ENCODE assay signal across 16 cellular contexts in genomic region chr6:70281923-70282902, GRCh38. TPM values are rescaled to one million over a fixed set of nuclear protein-coding genes. Genes with fewer than 3 reads are reported as not detected.
DNase-seq lines count a peak whose midpoint lies in the region; ATAC-seq, FAIRE-seq and TF ChIP-seq lines count a peak whose summit lies in the region.
"Had no signal": no experiment of that assay in that cellular context is flagged by ENCODE, and none has a peak within 500 bp of the region (broad histone marks: within the 10 kb centered on the region; RNA-seq: fewer than 3 reads in every experiment).

No MANE protein-coding gene starts in this region.

- H3K27me3 Mint-ChIP-seq in type B pancreatic cell = peaks cover 52% of the 10 kb centered on the region

- H3K27me3 ChIP-seq in heart right ventricle = peaks cover 0 to 53% (median 36%) of the 10 kb centered on the region in 7 donors

- H3K9me3 ChIP-seq in heart right ventricle = no peaks in the 10 kb centered on the region

- H3K4me1 Mint-ChIP-seq in type B pancreatic cell (ENCODE audit: unreplicated experiment) = no peaks in the 10 kb centered on the region
- H3K4me1 Mint-ChIP-seq: activated naive CD4-positive, alpha-beta T cell treated with anti-CD3 and anti-CD28 coated beads, Interleukin-2, amount 50 U/mL, for 24 hours had no signal

- H3K36me3 Mint-ChIP-seq in type B pancreatic cell = no peaks in the 10 kb centered on the region
- H3K36me3 Mint-ChIP-seq: activated naive CD4-positive, alpha-beta T cell treated with anti-CD3 and anti-CD28 coated beads, Interleukin-2, amount 50 U/mL, for 24 hours; stimulated activated naive B cell treated with anti-CD40 and anti-IgM and Interleukin-4, amounts not matched to agents 10 μg/mL and 1 μg/mL and 100 μg/mL, for 72 hours had no signal

- peak overlapping the region; percentile 82 for H3K4me3 Mint-ChIP-seq in type B pancreatic cell
- H3K4me3 Mint-ChIP-seq: activated naive CD4-positive, alpha-beta T cell treated with anti-CD3 and anti-CD28 coated beads, Interleukin-2, amount 50 U/mL, for 24 hours; stimulated activated naive B cell treated with anti-CD40 and anti-IgM and Interleukin-4, amounts not matched to agents 10 μg/mL and 1 μg/mL and 100 μg/mL, for 72 hours had no signal

- H3K36me3 ChIP-seq in heart right ventricle = no peaks in the 10 kb centered on the region

- peaks cover 0 to 20% (median 8%) of the 10 kb centered on the region in 9 donors for H3K4me1 ChIP-seq in heart right ventricle

- peak; percentile 55 to 84 (median 75) for ATAC-seq in heart right ventricle
- ATAC-seq in GM18517 (IDR thresholded peaks at IDR 0.05; ENCODE audit: unreplicated experiment) = no peak
- no peak for ATAC-seq in activated CD4-positive, CD25-positive, alpha-beta regulatory T cell treated with anti-CD3 and anti-CD28 coated beads, Interleukin-2, amount 50 U/mL, for 24 hours

- TF ChIP-seq CTCF in heart right ventricle (IDR thresholded peaks at IDR 0.05) (no peak), type B pancreatic cell (conservative IDR thresholded peaks at IDR 0.05) (no peak)

- H3K27ac Mint-ChIP-seq in type B pancreatic cell = no peak overlapping the region
- H3K27ac Mint-ChIP-seq: activated naive CD4-positive, alpha-beta T cell treated with anti-CD3 and anti-CD28 coated beads, Interleukin-2, amount 50 U/mL, for 24 hours; stimulated activated naive B cell treated with anti-CD40 and anti-IgM and Interleukin-4, amounts not matched to agents 10 μg/mL and 1 μg/mL and 100 μg/mL, for 72 hours had no signal

- peak overlapping the region in 1 of 10 donors; percentile 33 for H3K27ac ChIP-seq in heart right ventricle

- no peak for FAIRE-seq in GM12892 (lab: Jason Lieb, UNC)

- WGBS in heart right ventricle, 2 donors = 7 to 9% methylated on average over 46 of the region's 46 CpGs

- no peaks in the 10 kb centered on the region for H3K9me3 Mint-ChIP-seq in type B pancreatic cell
- H3K9me3 Mint-ChIP-seq: activated naive CD4-positive, alpha-beta T cell treated with anti-CD3 and anti-CD28 coated beads, Interleukin-2, amount 50 U/mL, for 24 hours; stimulated activated naive B cell treated with anti-CD40 and anti-IgM and Interleukin-4, amounts not matched to agents 10 μg/mL and 1 μg/mL and 100 μg/mL, for 72 hours had no signal

- no peak for TF ChIP-seq POLR2A in GM12892 (IDR thresholded peaks at IDR 0.05; ENCODE audit: low read depth, low read length)

- DNase-seq in NCI-H524 (lab: John Stamatoyannopoulos, UW) (peak; percentile 12 to 39), NCI-H524 treated with DMSO at 0.1 percent for 48 hours (lab: John Stamatoyannopoulos, UW) (no peak), heart right ventricle (peak; percentile 33 to 47), mucosa of gallbladder (ENCODE audit: low spot score) (peak; percentile 15), type B pancreatic cell (ENCODE audit: extremely low spot score, unreplicated experiment) (no peak), GM12892 (ENCODE audit: insufficient read length) (no peak)
- DNase-seq: activated CD4-positive, alpha-beta T cell treated with anti-CD3 and anti-CD28 coated beads, Interleukin-2, amount 50 U/mL, for 48 hours; dermis blood vessel endothelial cell; NCI-H1105 treated with DMSO at 0.1 percent for 48 hours; stimulated activated naive B cell treated with anti-CD40 and anti-IgM and Interleukin-4, amounts not matched to agents 10 μg/mL and 1 μg/mL and 100 μg/mL, for 72 hours had no signal

- intact Hi-C loops in heart right ventricle (cut with DNase I) = loop anchor here in 1 of 10 donors (5.0 kb wide), 1 partner anchor 60 kb away; no protein-coding TSS in a partner anchor

- H3K4me3 ChIP-seq in heart right ventricle = peak overlapping the region in 8 of 10 donors; percentile 17 to 41 (median 37)

RNA-seq across cellular contexts. Expression of gene COL9A1, which starts 20.7 kb away (rescaled TPM):
- total RNA-seq in heart right ventricle (1 to 10 TPM in 3 of 10 donors, under 1 TPM in 6, not detected in 1; 0.18 to 5.2 (median 0.63) TPM), mucosa of gallbladder (0.09 TPM), type B pancreatic cell (ENCODE audit: low replicate concordance) (0.31 and 16.9 TPM in 2 replicates)
- under 1 TPM; 0.16 to 0.51 TPM for polyA plus RNA-seq in heart right ventricle
- polyA plus RNA-seq in GM12892 (2012; ENCODE audit: missing spikeins) = not detected
- total RNA-seq: A172, dermis blood vessel endothelial cell, glomerular endothelial cell, HT-29 had no signal

Comparison
In these comparisons a context has a peak if more than half of its experiments do, and no peak if none do; other contexts are left out.
1. DNase-seq: peak in NCI-H524 (2 of 2), heart right ventricle (2 of 2) and mucosa of gallbladder (single experiment); none in NCI-H524 treated with DMSO at 0.1 percent for 48 hours (single experiment), type B pancreatic cell (single experiment) and GM12892 (single experiment).
2. ATAC-seq: peak in heart right ventricle (8 of 8); none in GM18517 (single experiment) and activated CD4-positive, CD25-positive, alpha-beta regulatory T cell treated with anti-CD3 and anti-CD28 coated beads, Interleukin-2, amount 50 U/mL, for 24 hours (0 of 2).